In genomic region chr3:183179550-183179908, GRCh38 we compare ENCODE assay signal across 9 cellular contexts. TPM values are rescaled to one million over a fixed set of nuclear protein-coding genes. Genes with fewer than 3 reads are reported as not detected.
DNase-seq lines count a peak whose midpoint lies in the region; ATAC-seq and TF ChIP-seq lines count a peak whose summit lies in the region.
"Not testable (repeated sequence)": the region's sequence is repeated elsewhere in the genome, so short reads cannot be mapped to it uniquely, and the experiment has no call there.
"Had no signal": no experiment of that assay in that cellular context is flagged by ENCODE, and none has a peak within 500 bp of the region (broad histone marks: within the 10 kb centered on the region; RNA-seq: fewer than 3 reads in every experiment).

No MANE protein-coding gene starts in this region.

- not testable (repeated sequence) for BruUV-seq in PC-9 (replicated peaks; lab: Mats Ljungman, UMichigan)

- peak overlapping the region; percentile 98 for H3K4me2 ChIP-seq in PC-9

- H3K4me3 Mint-ChIP-seq in activated naive CD4-positive, alpha-beta T cell treated with anti-CD3 and anti-CD28 coated beads for 36 hours: peak overlapping the region; percentile 62
- H3K4me3 Mint-ChIP-seq in dendritic cell treated with granulocyte-macrophage colony-stimulating factor and Interleukin-4, amounts not matched to agents 40 ng/mL and 50 ng/mL, for 4 days: peak overlapping the region; percentile 79

- not testable (repeated sequence) for H3K9me2 ChIP-seq in PC-9 (ENCODE audit: insufficient read depth)

- peaks cover 30% of the 10 kb centered on the region for H3K27me3 Mint-ChIP-seq in activated naive CD4-positive, alpha-beta T cell treated with anti-CD3 and anti-CD28 coated beads for 36 hours (ENCODE audit: low read depth)
- peaks cover 69% of the 10 kb centered on the region for H3K27me3 Mint-ChIP-seq in dendritic cell treated with granulocyte-macrophage colony-stimulating factor and Interleukin-4, amounts not matched to agents 40 ng/mL and 50 ng/mL, for 4 days

- intact Hi-C loops in PC-9 (cut with micrococcal nuclease; ENCODE audit: unreplicated experiment) (loop anchor here (1.0 to 5.0 kb wide), 2 partner anchors 57 to 467 kb away; no protein-coding TSS in a partner anchor), sigmoid colon (cut with DNase I) (loop anchor here (5.0 kb wide), 1 partner anchor 57 kb away; no protein-coding TSS in a partner anchor)
- intact Hi-C loops in activated naive CD4-positive, alpha-beta T cell treated with anti-CD3 and anti-CD28 coated beads for 36 hours (cut with micrococcal nuclease): loop anchor here (1.0 to 2.0 kb wide), 5 partner anchors 17 to 465 kb away; partner anchors contain the start of gene LAMP3
- intact Hi-C loops in dendritic cell treated with granulocyte-macrophage colony-stimulating factor and Interleukin-4, amounts not matched to agents 40 ng/mL and 50 ng/mL, for 4 days (cut with micrococcal nuclease); heart right ventricle (cut with DNase I); mucosa of descending colon (cut with DNase I, micrococcal nuclease); uterus (cut with DNase I; ENCODE audit: low total_unique reads): not testable (repeated sequence)

- not testable (repeated sequence) for H3K27me3 ChIP-seq in PC-9 (ENCODE audit: insufficient read depth, low read depth); uterus
- H3K27me3 ChIP-seq in heart right ventricle: peaks cover 0 to 66% (median 53%) of the 10 kb centered on the region in 7 donors
- peaks cover 10 to 59% (median 26%) of the 10 kb centered on the region in 3 donors for H3K27me3 ChIP-seq in sigmoid colon

- not testable (repeated sequence) for H3K4me1 ChIP-seq in PC-9 (replicated peaks; ENCODE audit: insufficient read depth); uterus
- H3K4me1 ChIP-seq in heart right ventricle: peaks cover 0 to 23% (median 17%) of the 10 kb centered on the region in 9 donors
- H3K4me1 ChIP-seq in mucosa of descending colon (ENCODE audit: low read depth): peaks cover 15% of the 10 kb centered on the region
- H3K4me1 ChIP-seq in sigmoid colon: peaks cover 0 to 17% (median 12%) of the 10 kb centered on the region in 4 donors

- CTCF ChIA-PET in PC-9 (lab: Charles Lee): interaction anchor here (0.6 to 1.0 kb wide), 3 partner anchors 86 to 515 kb away, joined by 3 to 4 read pairs (median 3); no protein-coding TSS in a partner anchor
- CTCF ChIA-PET in activated naive CD4-positive, alpha-beta T cell treated with anti-CD3 and anti-CD28 coated beads for 36 hours (lab: Charles Lee): interaction anchor here (1.4 to 2.7 kb wide), 5 partner anchors 53 to 210 kb away, joined by 3 to 20 read pairs (median 5); no protein-coding TSS in a partner anchor

- peak overlapping the region; percentile 78 for H2AFZ ChIP-seq in PC-9

- H3K4me1 Mint-ChIP-seq in activated naive CD4-positive, alpha-beta T cell treated with anti-CD3 and anti-CD28 coated beads for 36 hours (ENCODE audit: low read depth): peaks cover 11% of the 10 kb centered on the region
- peaks cover 20% of the 10 kb centered on the region for H3K4me1 Mint-ChIP-seq in dendritic cell treated with granulocyte-macrophage colony-stimulating factor and Interleukin-4, amounts not matched to agents 40 ng/mL and 50 ng/mL, for 4 days (ENCODE audit: low read depth)

- H3K79me2 ChIP-seq in PC-9 (ENCODE audit: low read depth): not testable (repeated sequence)

- not testable (repeated sequence) for H3K27ac ChIP-seq in PC-9, heart right ventricle, sigmoid colon
- H3K27ac ChIP-seq in uterus: peak overlapping the region in 1 of 2 donors; percentile 5

- not testable (repeated sequence) for H3K9me3 ChIP-seq in PC-9 (ENCODE audit: insufficient read depth, low read depth); heart right ventricle; mucosa of descending colon; sigmoid colon; uterus

- not testable (repeated sequence) for H3K36me3 Mint-ChIP-seq in activated naive CD4-positive, alpha-beta T cell treated with anti-CD3 and anti-CD28 coated beads for 36 hours (ENCODE audit: low read depth); dendritic cell treated with granulocyte-macrophage colony-stimulating factor and Interleukin-4, amounts not matched to agents 40 ng/mL and 50 ng/mL, for 4 days (ENCODE audit: low read depth)

- not testable (repeated sequence) for TF ChIP-seq EP300 in sigmoid colon (IDR thresholded peaks at IDR 0.05)

- not testable (repeated sequence) for H3F3A ChIP-seq in PC-9 (ENCODE audit: insufficient read depth, low read depth)

- H3K36me3 ChIP-seq in PC-9 (ENCODE audit: low read depth); heart right ventricle; mucosa of descending colon (ENCODE audit: low read depth); sigmoid colon; uterus: not testable (repeated sequence)

- TF ChIP-seq CTCF in PC-9 (conservative IDR thresholded peaks at IDR 0.05): peak; percentile 10; the same call in 1 of the 2 replicates
- not testable (repeated sequence) for TF ChIP-seq CTCF in heart right ventricle (IDR thresholded peaks at IDR 0.05); mucosa of descending colon (IDR thresholded peaks at IDR 0.05); sigmoid colon (IDR thresholded peaks at IDR 0.05); uterus (IDR thresholded peaks at IDR 0.05)

- POLR2A ChIA-PET in PC-9 (lab: Charles Lee; ENCODE audit: unreplicated experiment): not testable (repeated sequence)

- peak overlapping the region; percentile 71 for H3K4me3 ChIP-seq in PC-9
- H3K4me3 ChIP-seq in heart right ventricle: peak overlapping the region; percentile 34 to 62 (median 57)
- not testable (repeated sequence) for H3K4me3 ChIP-seq in mucosa of descending colon
- peak overlapping the region; percentile 28 to 53 (median 42) for H3K4me3 ChIP-seq in sigmoid colon
- H3K4me3 ChIP-seq in uterus: peak overlapping the region; percentile 38 to 44

- WGBS in heart right ventricle, 2 donors: 13% methylated on average over 18 of the region's 18 CpGs
- 6 to 15% methylated on average over 18 of the region's 18 CpGs for WGBS in sigmoid colon, 2 donors

- H3K27ac Mint-ChIP-seq in activated naive CD4-positive, alpha-beta T cell treated with anti-CD3 and anti-CD28 coated beads for 36 hours: not testable (repeated sequence)
- peak overlapping the region; percentile 18 for H3K27ac Mint-ChIP-seq in dendritic cell treated with granulocyte-macrophage colony-stimulating factor and Interleukin-4, amounts not matched to agents 40 ng/mL and 50 ng/mL, for 4 days

- not testable (repeated sequence) for H4K20me1 ChIP-seq in PC-9 (ENCODE audit: insufficient read depth)

- H3K9me3 Mint-ChIP-seq in activated naive CD4-positive, alpha-beta T cell treated with anti-CD3 and anti-CD28 coated beads for 36 hours; dendritic cell treated with granulocyte-macrophage colony-stimulating factor and Interleukin-4, amounts not matched to agents 40 ng/mL and 50 ng/mL, for 4 days: not testable (repeated sequence)

- ATAC-seq in GM21529 (IDR thresholded peaks at IDR 0.05; ENCODE audit: unreplicated experiment) (peak; percentile 25), heart right ventricle (peak in 4 of 8 donors; percentile 6 to 25 (median 8)), mucosa of descending colon (peak; percentile 19)

- not testable (repeated sequence) for TF ChIP-seq POLR2A in sigmoid colon (IDR thresholded peaks at IDR 0.05); uterus (IDR thresholded peaks at IDR 0.05)

- DNase-seq in PC-9: peak in 1 of 2 experiments; percentile 54
- DNase-seq in activated naive CD4-positive, alpha-beta T cell treated with anti-CD3 and anti-CD28 coated beads for 36 hours; heart right ventricle; mucosa of descending colon; sigmoid colon; uterus: not testable (repeated sequence)

RNA-seq across cellular contexts. Expression of gene LAMP3, which starts 17.0 kb away (rescaled TPM):
- total RNA-seq in PC-9 (2021) (2.8 and 4.1 TPM in 2 replicates), heart right ventricle (1 to 10 TPM in 1 of 10 donors, under 1 TPM in 1, not detected in 8; 0.08 to 3.2 TPM), mucosa of descending colon (under 1 TPM; 0.44 to 0.99 (median 0.49) TPM), sigmoid colon (not detected), uterus (under 1 TPM in 1 of 4 donors, not detected in 3; 0.28 TPM)
- 10 to 100 TPM; 20.2 to 23.8 TPM for total RNA-seq in activated naive CD4-positive, alpha-beta T cell treated with anti-CD3 and anti-CD28 coated beads for 36 hours
- polyA plus RNA-seq in heart right ventricle (under 1 TPM in 1 of 2 donors, not detected in 1; 0.09 TPM), sigmoid colon (1 to 10 TPM in 1 of 3 donors, under 1 TPM in 2; 0.60 to 9.5 (median 0.69) TPM)
- total RNA-seq: OCI-LY7 had no signal
